Comparison of ENCODE assay signal across 20 cellular contexts in genomic region chr2:168702579-168702978, GRCh38.
DNase-seq lines count a peak whose midpoint lies in the region; ATAC-seq, FAIRE-seq and TF ChIP-seq lines count a peak whose summit lies in the region.
"Had no signal": no experiment of that assay in that cellular context is flagged by ENCODE, and none has a peak within 500 bp of the region (broad histone marks: within the 10 kb centered on the region; RNA-seq: fewer than 3 reads in every experiment).

No MANE protein-coding gene starts in this region.

- ATAC-seq in IMR-90 (ENCODE audit: low read depth) (no peak), K562 (no peak), upper lobe of right lung (no peak)
- ATAC-seq: CD8-positive, alpha-beta T cell had no signal

- H4K20me1 ChIP-seq in IMR-90 (ENCODE audit: insufficient read depth, low read length) (no peaks in the 10 kb centered on the region), K562 (replicated peaks; ENCODE audit: control insufficient read depth, insufficient read depth, low read length) (no peaks in the 10 kb centered on the region)

- H3K79me2 ChIP-seq in K562 (ENCODE audit: control insufficient read depth, insufficient read depth, low read length): no peaks in the 10 kb centered on the region

- 0 out of 2 replicates have a peak, but pooled peaks cover 2% of the 10 kb centered on the region for H3K4me1 ChIP-seq in IMR-90 (ENCODE audit: control insufficient read depth, insufficient read depth, low read length)
- no peaks in the 10 kb centered on the region; a peak in 1 of 5 replicates for H3K4me1 ChIP-seq in K562 (replicated peaks in 1 of 2; ENCODE audit: control insufficient read depth in 2 of 2, insufficient read depth in 2 of 2, low read length in 2 of 2)
- no peaks in the 10 kb centered on the region for H3K4me1 ChIP-seq in upper lobe of right lung
- H3K4me1 ChIP-seq: BLaER1 treated with 17β-estradiol and CSF1 and Interleukin-3, amounts not matched to agents 10 nM and 100 nM had no signal

- H4K8ac ChIP-seq in IMR-90 (ENCODE audit: low read depth in 2 of 2, low read length in 2 of 2): no peak overlapping the region

- no peak overlapping the region for H3K4ac ChIP-seq in IMR-90 (ENCODE audit: low read depth, low read length)

- no peak overlapping the region for H2BK15ac ChIP-seq in IMR-90 (ENCODE audit: low read depth, low read length)

- no peak overlapping the region for H2AK9ac ChIP-seq in IMR-90 (replicated peaks; ENCODE audit: low read depth, low read length, poor library complexity)

- no peak overlapping the region for H2AFZ ChIP-seq in IMR-90 (replicated peaks; ENCODE audit: low read length, poor library complexity)
- no peak overlapping the region for H2AFZ ChIP-seq in K562 (ENCODE audit: low read depth, low read length)

- no peak overlapping the region for H4K5ac ChIP-seq in IMR-90 (ENCODE audit: low read depth, low read length)

- H2BK5ac ChIP-seq in IMR-90 (ENCODE audit: low read depth, low read length, poor library complexity, severe bottlenecking): no peak overlapping the region

- intact Hi-C loops in IMR-90 (cut with micrococcal nuclease): loop anchor here (10.0 kb wide), 1 partner anchor 568 kb away; no protein-coding TSS in a partner anchor
- intact Hi-C loops in K562 (cut with micrococcal nuclease): loop anchor here (10.0 kb wide), 1 partner anchor 538 kb away; no protein-coding TSS in a partner anchor
- intact Hi-C loops in upper lobe of right lung (cut with DNase I): no loop called here

- CTCF ChIA-PET in IMR-90 (lab: Yijun Ruan, JAX): no interaction called here
- CTCF ChIA-PET in K562 (lab: Yijun Ruan, JAX; ENCODE audit: low intra/inter-chr PET ratio): no interaction called here

- H3K56ac ChIP-seq in IMR-90 (ENCODE audit: extremely low read depth, insufficient read depth, low read length): no peak overlapping the region

- dilution Hi-C loops in IMR-90 (cut with HindIII; ENCODE audit: low sequenced_read_pairs, unreplicated experiment): no loop called here

- no CpG with 5 or more reads among the region's 2 CpGs for WGBS in IMR-90 (ENCODE audit: extremely low coverage in 2 of 2, insufficient read length in 1 of 2), 2 experiments
- 53% methylated on average over 2 of the region's 2 CpGs for WGBS in K562 (ENCODE audit: insufficient coverage, low coverage, missing lambda C conversion rate)

- DNase-seq in NCI-H1694 (lab: John Stamatoyannopoulos, UW) (peak; percentile 6), NCI-H1694 treated with DMSO at 0.1 percent for 48 hours (lab: John Stamatoyannopoulos, UW) (no peak), IMR-90 (no peak), K562 (ENCODE audit: extremely low read depth in 1 of 4, low spot score in 3 of 4) (no peak), upper lobe of right lung (no peak), NCI-H2171 treated with DMSO at 0.1 percent for 48 hours (lab: John Stamatoyannopoulos, UW) (no peak)
- DNase-seq: AML-193; Caco-2; Calu3; CD4-positive, alpha-beta T cell; CD8-positive, alpha-beta T cell; DMS79 treated with DMSO at 0.1 percent for 48 hours; GF-D8 had no signal

- TF ChIP-seq RAD21 in IMR-90 (IDR thresholded peaks at IDR 0.05; ENCODE audit: low read length): no peak
- no peak for TF ChIP-seq RAD21 in K562 (CRISPR knock-in tag; conservative IDR thresholded peaks at IDR 0.05 in 1 of 2, IDR thresholded peaks at IDR 0.05 in 1 of 2)

- no peak overlapping the region for H3K23ac ChIP-seq in IMR-90 (ENCODE audit: low read depth, low read length)

- H2AK5ac ChIP-seq in IMR-90 (ENCODE audit: low read depth, low read length): no peak overlapping the region

- no peak overlapping the region for H3K14ac ChIP-seq in IMR-90 (replicated peaks; ENCODE audit: low read depth, low read length)

- H3K79me1 ChIP-seq in IMR-90 (ENCODE audit: low read depth in 1 of 2, low read length in 2 of 2): no peaks in the 10 kb centered on the region

- no peak overlapping the region for H3K4me3 ChIP-seq in IMR-90 (ENCODE audit: insufficient read depth, low read depth, low read length)
- H3K4me3 ChIP-seq in K562: no peak overlapping the region
- H3K4me3 ChIP-seq in upper lobe of right lung: no peak overlapping the region
- H3K4me3 ChIP-seq: BLaER1 treated with 17β-estradiol and CSF1 and Interleukin-3, amounts not matched to agents 10 nM and 100 nM had no signal

- no peak for TF ChIP-seq CTCF in IMR-90 (conservative IDR thresholded peaks at IDR 0.05; ENCODE audit: low read depth, low read length)
- TF ChIP-seq CTCF in K562 (IDR thresholded peaks at IDR 0.05 in 2 of 3, conservative IDR thresholded peaks at IDR 0.05 in 1 of 3; ENCODE audit: insufficient read depth in 2 of 3, low read depth in 1 of 3, low read length in 3 of 3): no peak
- TF ChIP-seq CTCF in upper lobe of right lung (IDR thresholded peaks at IDR 0.05): no peak

- no peaks in the 10 kb centered on the region for H3K36me3 ChIP-seq in IMR-90 (ENCODE audit: control insufficient read depth, insufficient read depth, low read length)
- no peaks in the 10 kb centered on the region for H3K36me3 ChIP-seq in K562 (ENCODE audit: control insufficient read depth, insufficient read depth, low read length)
- no peaks in the 10 kb centered on the region for H3K36me3 ChIP-seq in upper lobe of right lung

- H2BK20ac ChIP-seq in IMR-90 (ENCODE audit: low read depth, low read length): no peak overlapping the region

- H3K18ac ChIP-seq in IMR-90 (ENCODE audit: low read depth, low read length): no peak overlapping the region

- H3K9me1 ChIP-seq in IMR-90 (ENCODE audit: insufficient read depth, low read length) (no peaks in the 10 kb centered on the region), K562 (ENCODE audit: control insufficient read depth, insufficient read depth, low read length) (no peaks in the 10 kb centered on the region)

- no peak overlapping the region for H3K4me2 ChIP-seq in IMR-90 (ENCODE audit: low read depth, low read length)
- no peak overlapping the region for H3K4me2 ChIP-seq in K562 (ENCODE audit: insufficient read depth, low read length)
- H3K4me2 ChIP-seq: BLaER1 treated with 17β-estradiol and CSF1 and Interleukin-3, amounts not matched to agents 10 nM and 100 nM had no signal

- BruUV-seq in IMR-90 (replicated peaks; lab: Mats Ljungman, UMichigan) (no TSS peak), K562 (replicated peaks; lab: Mats Ljungman, UMichigan) (no TSS peak)

- H3K9ac ChIP-seq in IMR-90 (ENCODE audit: low read depth, low read length): no peak overlapping the region
- no peak overlapping the region for H3K9ac ChIP-seq in K562 (ENCODE audit: insufficient read depth in 1 of 2, low read depth in 2 of 2, low read length in 2 of 2)
- H3K9ac ChIP-seq: BLaER1 treated with 17β-estradiol and CSF1 and Interleukin-3, amounts not matched to agents 10 nM and 100 nM had no signal

- TF ChIP-seq POLR2A in IMR-90 (IDR thresholded peaks at IDR 0.05; ENCODE audit: low read depth, low read length) (no peak), K562 (conservative IDR thresholded peaks at IDR 0.05) (no peak)

- POLR2A ChIA-PET in IMR-90 (lab: Charles Lee; ENCODE audit: unreplicated experiment) (no interaction called here), K562 (lab: Yijun Ruan, JAX) (no interaction called here)

- TF ChIP-seq EP300 in K562 (IDR thresholded peaks at IDR 0.05; ENCODE audit: low read length): no peak

- H3K27me3 ChIP-seq in IMR-90 (ENCODE audit: control insufficient read depth, insufficient read depth, low read length): no peaks in the 10 kb centered on the region
- no peaks in the 10 kb centered on the region for H3K27me3 ChIP-seq in K562 (ENCODE audit: control insufficient read depth in 2 of 2, insufficient read depth in 2 of 2, low read length in 2 of 2)
- H3K27me3 ChIP-seq in upper lobe of right lung: no peaks in the 10 kb centered on the region
- H3K27me3 ChIP-seq: BLaER1 treated with 17β-estradiol and CSF1 and Interleukin-3, amounts not matched to agents 10 nM and 100 nM had no signal

- H2BK120ac ChIP-seq in IMR-90 (ENCODE audit: low read depth, low read length): no peak overlapping the region

- H3K9me3 ChIP-seq in IMR-90 (ENCODE audit: control insufficient read depth, insufficient read depth, low read length): no peaks in the 10 kb centered on the region
- no peaks in the 10 kb centered on the region for H3K9me3 ChIP-seq in K562 (replicated peaks; ENCODE audit: control insufficient read depth, insufficient read depth, low read depth, low read length)
- H3K9me3 ChIP-seq in upper lobe of right lung: no peaks in the 10 kb centered on the region
- H3K9me3 ChIP-seq: Caco-2 had no signal

- no peak overlapping the region for H4K91ac ChIP-seq in IMR-90 (ENCODE audit: insufficient read depth, low read depth, low read length)

- in situ Hi-C loops in IMR-90 (cut with MboI; ENCODE audit: low sequenced_read_pairs): no loop called here
- in situ Hi-C loops in K562 (cut with MboI): no loop called here

- H3K27ac ChIP-seq in IMR-90 (ENCODE audit: insufficient read depth, low read length) (no peak overlapping the region), K562 (ENCODE audit: extremely low read depth, low read depth, low read length) (no peak overlapping the region), upper lobe of right lung (no peak overlapping the region)
- H3K27ac ChIP-seq: 22Rv1; BLaER1 treated with 17β-estradiol and CSF1 and Interleukin-3, amounts not matched to agents 10 nM and 100 nM; C4-2B had no signal

- peak; percentile 14 for FAIRE-seq in A204.1 (lab: Jason Lieb, UNC)
- FAIRE-seq in K562 (lab: Jason Lieb, UNC): no peak
- FAIRE-seq: D721Med, G401.6, GM12891 had no signal

TF ChIP-seq in IMR-90, 13 proteins besides CTCF, POLR2A, EP300 and RAD21 (continues in another document):
- 0 out of 2 replicates have a peak, but pooled peaks have one; percentile 3 for TF ChIP-seq MAFK (IDR thresholded peaks at IDR 0.05; ENCODE audit: low read depth, low read length)

TF ChIP-seq in K562, 482 proteins besides CTCF, POLR2A, EP300 and RAD21 (continues in another document):
- TF ChIP-seq MLLT1 (IDR thresholded peaks at IDR 0.05) (no peak), RBM22 (IDR thresholded peaks at IDR 0.05; ENCODE audit: low read depth, low read length, poor library complexity, severe bottlenecking) (no peak), YBX1 (IDR thresholded peaks at IDR 0.05) (no peak), KDM4B (IDR thresholded peaks at IDR 0.05; ENCODE audit: borderline replicate concordance in 2 of 2, low read depth in 1 of 2) (no peak), ZNF165 (CRISPR knock-in tag; IDR thresholded peaks at IDR 0.05; ENCODE audit: borderline replicate concordance) (no peak), C11orf30 (IDR thresholded peaks at IDR 0.05; ENCODE audit: low read depth) (peak; percentile 60; the same call in 1 of the 2 replicates)
